Comparison of ENCODE assay signal across 8 cellular contexts in the genomic region with DNA sequence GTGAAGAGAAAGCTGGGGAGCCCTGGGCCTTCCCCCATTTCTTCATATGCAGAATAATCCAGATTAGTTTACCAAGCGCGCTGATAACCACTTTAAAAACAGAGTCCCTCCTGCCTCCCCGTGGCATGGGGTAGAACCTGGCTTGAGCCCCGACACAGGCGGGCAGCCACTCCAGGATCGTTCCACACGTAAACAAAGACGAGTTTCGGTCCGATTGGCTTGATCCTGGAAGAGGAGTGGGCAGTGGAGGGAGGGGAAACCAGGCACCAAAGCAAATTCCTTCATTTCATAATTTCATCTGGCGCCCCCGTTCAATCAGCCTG. TPM values are rescaled to one million over a fixed set of nuclear protein-coding genes. Genes with fewer than 3 reads are reported as not detected.
DNase-seq lines count a peak whose midpoint lies in the region; ATAC-seq lines count a peak whose summit lies in the region.

No MANE protein-coding gene starts in this region.

- H3K27ac ChIP-seq in BLaER1 treated with 17β-estradiol and CSF1 and Interleukin-3, amounts not matched to agents 10 nM and 100 nM: no peak overlapping the region
- no peak overlapping the region for H3K27ac ChIP-seq in naive thymus-derived CD4-positive, alpha-beta T cell (ENCODE audit: low read depth, low read length)

- DNase-seq in MG63: peak; percentile 42
- no peak for DNase-seq in naive thymus-derived CD4-positive, alpha-beta T cell
- DNase-seq in head of caudate nucleus: no peak
- DNase-seq in middle frontal gyrus (ENCODE audit: extremely low spot score, low spot score): no peak
- DNase-seq in kidney glomerular epithelial cell (lab: John Stamatoyannopoulos, UW): no peak

- H3K4me2 ChIP-seq in BLaER1 treated with 17β-estradiol and CSF1 and Interleukin-3, amounts not matched to agents 10 nM and 100 nM: peak overlapping the region in 9 of 11 experiments; percentile 78 to 99 (median 93); a peak in 14 of 22 replicates

- peaks cover 35 to 52% (median 41%) of the 10 kb centered on the region in 11 experiments for H3K27me3 ChIP-seq in BLaER1 treated with 17β-estradiol and CSF1 and Interleukin-3, amounts not matched to agents 10 nM and 100 nM
- no peaks in the 10 kb centered on the region for H3K27me3 ChIP-seq in MG63
- H3K27me3 ChIP-seq in endocrine pancreas (ENCODE audit: control insufficient read depth, insufficient read depth, low read length): no peaks in the 10 kb centered on the region
- H3K27me3 ChIP-seq in naive thymus-derived CD4-positive, alpha-beta T cell (ENCODE audit: control insufficient read depth in 2 of 2, insufficient read depth in 2 of 2, low read length in 2 of 2): peaks cover 0 to 4% of the 10 kb centered on the region in 2 donors

- H3K36me3 Mint-ChIP-seq in naive thymus-derived CD4-positive, alpha-beta T cell: no peaks in the 10 kb centered on the region

- H3K4me1 ChIP-seq in BLaER1 treated with 17β-estradiol and CSF1 and Interleukin-3, amounts not matched to agents 10 nM and 100 nM: peaks cover 6 to 14% (median 11%) of the 10 kb centered on the region in 10 experiments; a peak in 18 of 20 replicates
- no peaks in the 10 kb centered on the region for H3K4me1 ChIP-seq in endocrine pancreas (ENCODE audit: control insufficient read depth, insufficient read depth, low read length)
- H3K4me1 ChIP-seq in naive thymus-derived CD4-positive, alpha-beta T cell (ENCODE audit: control insufficient read depth in 2 of 2, insufficient read depth in 2 of 2, low read length in 2 of 2): peaks cover 0 to 3% of the 10 kb centered on the region in 2 donors

- peak overlapping the region in 2 of 10 experiments; percentile 61 to 69; a peak in 4 of 20 replicates for H3K4me3 ChIP-seq in BLaER1 treated with 17β-estradiol and CSF1 and Interleukin-3, amounts not matched to agents 10 nM and 100 nM
- H3K4me3 ChIP-seq in MG63 (peak overlapping the region; percentile 51), endocrine pancreas (ENCODE audit: control insufficient read depth, insufficient read depth, low read length) (peak overlapping the region; percentile 46)
- peak overlapping the region; percentile 65 for H3K4me3 ChIP-seq in naive thymus-derived CD4-positive, alpha-beta T cell (ENCODE audit: low read length)

- H3K4me3 Mint-ChIP-seq in naive thymus-derived CD4-positive, alpha-beta T cell: peak overlapping the region; percentile 82 to 94 (median 90)

- POLR2A ChIA-PET in naive thymus-derived CD4-positive, alpha-beta T cell (lab: Charles Lee): interaction anchor here (1.2 to 1.4 kb wide), 3 partner anchors 44 to 211 kb away, joined by 3 to 8 read pairs (median 4); no protein-coding TSS in a partner anchor

- 0 out of 22 replicates have a peak, but pooled peaks cover 0 to 3% (median 0%) of the 10 kb centered on the region in 11 experiments for H3K9me3 ChIP-seq in BLaER1 treated with 17β-estradiol and CSF1 and Interleukin-3, amounts not matched to agents 10 nM and 100 nM (replicated peaks in 1 of 11)
- H3K9me3 ChIP-seq in MG63: no peaks in the 10 kb centered on the region
- H3K9me3 ChIP-seq in endocrine pancreas (ENCODE audit: control insufficient read depth, low read length): no peaks in the 10 kb centered on the region
- no peaks in the 10 kb centered on the region for H3K9me3 ChIP-seq in naive thymus-derived CD4-positive, alpha-beta T cell (ENCODE audit: control insufficient read depth in 2 of 3, low read length in 3 of 3)

- H3K9me3 Mint-ChIP-seq in naive thymus-derived CD4-positive, alpha-beta T cell: peaks cover 0 to 1% (median 0%) of the 10 kb centered on the region in 11 donors

- ATAC-seq in naive thymus-derived CD4-positive, alpha-beta T cell: no peak
- no peak for ATAC-seq in HG03354 (IDR thresholded peaks at IDR 0.05; ENCODE audit: poor library complexity, severe bottlenecking, unreplicated experiment)

- H4K20me1 ChIP-seq in BLaER1 treated with 17β-estradiol and CSF1 and Interleukin-3, amounts not matched to agents 10 nM and 100 nM: peaks cover 0 to 5% (median 0%) of the 10 kb centered on the region in 11 experiments; a peak in 2 of 22 replicates

- H3K4me1 Mint-ChIP-seq in naive thymus-derived CD4-positive, alpha-beta T cell: peaks cover 0 to 10% (median 6%) of the 10 kb centered on the region in 7 donors

- H3K27me3 Mint-ChIP-seq in naive thymus-derived CD4-positive, alpha-beta T cell: peaks cover 6 to 62% (median 14%) of the 10 kb centered on the region in 5 donors

- H3K27ac Mint-ChIP-seq in naive thymus-derived CD4-positive, alpha-beta T cell: peak overlapping the region in 5 of 9 donors; percentile 34 to 77 (median 68)

- CTCF ChIA-PET in naive thymus-derived CD4-positive, alpha-beta T cell (lab: Charles Lee): interaction anchor here (0.6 to 4.1 kb wide), 5 partner anchors 26 to 102 kb away, joined by 3 to 24 read pairs (median 3); no protein-coding TSS in a partner anchor

- H3K9ac ChIP-seq in BLaER1 treated with 17β-estradiol and CSF1 and Interleukin-3, amounts not matched to agents 10 nM and 100 nM: no peak overlapping the region
- H3K9ac ChIP-seq in endocrine pancreas (ENCODE audit: control insufficient read depth, insufficient read depth, low read length): no peak overlapping the region

- H3K36me3 ChIP-seq in BLaER1 treated with 17β-estradiol and CSF1 and Interleukin-3, amounts not matched to agents 10 nM and 100 nM: no peaks in the 10 kb centered on the region
- H3K36me3 ChIP-seq in MG63 (no peaks in the 10 kb centered on the region), endocrine pancreas (ENCODE audit: control insufficient read depth, insufficient read depth, low read length) (no peaks in the 10 kb centered on the region)
- H3K36me3 ChIP-seq in naive thymus-derived CD4-positive, alpha-beta T cell (ENCODE audit: control insufficient read depth in 2 of 3, insufficient read depth in 3 of 3, low read length in 3 of 3): no peaks in the 10 kb centered on the region

- intact Hi-C loops in naive thymus-derived CD4-positive, alpha-beta T cell (cut with micrococcal nuclease): loop anchor here (2.0 to 5.0 kb wide), 2 partner anchors 44 to 53 kb away; no protein-coding TSS in a partner anchor
- intact Hi-C loops in head of caudate nucleus (cut with DNase I): no loop called here

RNA-seq across cellular contexts. Expression of gene GPRC5A, which starts 0.9 kb away (rescaled TPM):
- total RNA-seq in MG63 (2014; rRNA removed; shearing (Covaris generic); ENCODE audit: low replicate concordance): 11.0 and 24.5 TPM in 2 replicates
- total RNA-seq in naive thymus-derived CD4-positive, alpha-beta T cell: under 1 TPM in 4 of 5 experiments, not detected in 1; 0.05 to 0.93 (median 0.15) TPM
- polyA plus RNA-seq in naive thymus-derived CD4-positive, alpha-beta T cell: under 1 TPM in 1 of 2 donors, not detected in 1; 0.06 TPM
